In the genomic region with DNA sequence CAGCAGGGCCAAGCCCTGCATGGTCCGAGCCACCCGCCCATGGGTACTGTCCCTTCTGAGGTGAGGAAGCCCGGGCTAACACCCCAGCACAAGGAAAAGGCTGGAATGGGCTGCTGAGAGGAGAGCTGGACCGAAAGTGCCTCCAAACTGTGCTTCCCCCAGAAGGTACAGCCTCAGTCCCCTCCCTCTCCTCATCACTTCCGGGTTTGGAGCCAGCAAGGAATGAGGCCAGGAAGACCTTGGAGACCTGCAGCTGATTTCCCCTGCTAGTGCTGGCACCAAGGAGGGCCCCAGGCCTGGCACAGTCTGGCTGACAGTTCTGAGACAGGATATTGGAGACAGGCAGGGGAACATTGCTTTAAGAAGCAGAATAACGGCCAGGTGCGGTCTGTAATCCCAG, we compare ENCODE assay signal across 5 cellular contexts. TPM values are rescaled to one million over a fixed set of nuclear protein-coding genes. Genes with fewer than 3 reads are reported as not detected.
"Had no signal": no experiment of that assay in that cellular context is flagged by ENCODE, and none has a peak within 500 bp of the region (broad histone marks: within the 10 kb centered on the region; RNA-seq: fewer than 3 reads in every experiment).

No MANE protein-coding gene starts in this region.

RNA-seq across cellular contexts. Expression of gene RIMBP3C, which starts 52.8 kb away (rescaled TPM):
- total RNA-seq: esophagus squamous epithelium, left ventricle myocardium superior, myocyte had no signal
- polyA plus RNA-seq: heart left ventricle, hepatocyte had no signal
